ENCODE assay signal across 8 cellular contexts in genomic region chr14:32560213-32560857, GRCh38.
DNase-seq lines count a peak whose midpoint lies in the region; ATAC-seq and TF ChIP-seq lines count a peak whose summit lies in the region.

No MANE protein-coding gene starts in this region.

- CTCF ChIA-PET in CD8-positive, alpha-beta T cell (lab: Charles Lee) = interaction anchor here (1.1 to 2.4 kb wide), 2 partner anchors 10 to 16 kb away, joined by 3 to 6 read pairs; no protein-coding TSS in a partner anchor

- H3K9me3 ChIP-seq in CD8-positive, alpha-beta T cell (ENCODE audit: low read length) = no peaks in the 10 kb centered on the region
- H3K9me3 ChIP-seq in parathyroid adenoma (ENCODE audit: control insufficient read depth, low read length) = no peaks in the 10 kb centered on the region

- peak in 1 of 7 experiments; percentile 0 for DNase-seq in CD8-positive, alpha-beta T cell
- DNase-seq in NCI-H69 (lab: John Stamatoyannopoulos, UW) = peak; percentile 79
- peak in 1 of 2 donors; percentile 20 for DNase-seq in activated naive CD4-positive, alpha-beta T cell treated with anti-CD3 and anti-CD28 coated beads, Interleukin-2, amount 50 U/mL, for 72 hours (ENCODE audit: low spot score in 2 of 2)
- DNase-seq in glutamatergic neuron = peak; percentile 49

- no peak overlapping the region for H2AFZ ChIP-seq in parathyroid adenoma

- H3K27me3 Mint-ChIP-seq in CD8-positive, alpha-beta T cell (ENCODE audit: low read depth) = no peaks in the 10 kb centered on the region
- peaks cover 6% of the 10 kb centered on the region for H3K27me3 Mint-ChIP-seq in glutamatergic neuron (ENCODE audit: unreplicated experiment)
- no peaks in the 10 kb centered on the region for H3K27me3 Mint-ChIP-seq in stimulated activated memory B cell treated with anti-CD40 and anti-IgM and Interleukin-4, amounts not matched to agents 10 μg/mL and 1 μg/mL and 100 μg/mL, for 72 hours

- POLR2A ChIA-PET in CD8-positive, alpha-beta T cell (lab: Charles Lee) = no interaction called here

- no peak overlapping the region for H3K9ac ChIP-seq in parathyroid adenoma

- intact Hi-C loops in CD8-positive, alpha-beta T cell (cut with DNase I, micrococcal nuclease) = loop anchor here (5.0 kb wide), 2 partner anchors 633 to 1053 kb away; no protein-coding TSS in a partner anchor

- no peaks in the 10 kb centered on the region for H3K36me3 ChIP-seq in CD8-positive, alpha-beta T cell (ENCODE audit: insufficient read depth, low read length)
- no peaks in the 10 kb centered on the region for H3K36me3 ChIP-seq in parathyroid adenoma (ENCODE audit: control insufficient read depth, insufficient read depth, low read length)

- no peaks in the 10 kb centered on the region for H3K79me2 ChIP-seq in parathyroid adenoma

- H3K4me1 Mint-ChIP-seq in CD8-positive, alpha-beta T cell (ENCODE audit: low read depth) = peaks cover 12% of the 10 kb centered on the region
- no peaks in the 10 kb centered on the region for H3K4me1 Mint-ChIP-seq in glutamatergic neuron (ENCODE audit: low read depth, unreplicated experiment)
- no peaks in the 10 kb centered on the region for H3K4me1 Mint-ChIP-seq in stimulated activated memory B cell treated with anti-CD40 and anti-IgM and Interleukin-4, amounts not matched to agents 10 μg/mL and 1 μg/mL and 100 μg/mL, for 72 hours

- H3K9me3 Mint-ChIP-seq in CD8-positive, alpha-beta T cell = no peaks in the 10 kb centered on the region
- no peaks in the 10 kb centered on the region for H3K9me3 Mint-ChIP-seq in activated naive CD4-positive, alpha-beta T cell treated with anti-CD3 and anti-CD28 coated beads, Interleukin-2, amount 50 U/mL, for 72 hours
- H3K9me3 Mint-ChIP-seq in glutamatergic neuron (ENCODE audit: unreplicated experiment) = peaks cover 9% of the 10 kb centered on the region
- H3K9me3 Mint-ChIP-seq in stimulated activated memory B cell treated with anti-CD40 and anti-IgM and Interleukin-4, amounts not matched to agents 10 μg/mL and 1 μg/mL and 100 μg/mL, for 72 hours = peaks cover 3% of the 10 kb centered on the region

- H3K27ac Mint-ChIP-seq in CD8-positive, alpha-beta T cell = no peak overlapping the region
- H3K27ac Mint-ChIP-seq in activated naive CD4-positive, alpha-beta T cell treated with anti-CD3 and anti-CD28 coated beads, Interleukin-2, amount 50 U/mL, for 72 hours = no peak overlapping the region
- no peak overlapping the region for H3K27ac Mint-ChIP-seq in glutamatergic neuron (ENCODE audit: unreplicated experiment)
- H3K27ac Mint-ChIP-seq in stimulated activated memory B cell treated with anti-CD40 and anti-IgM and Interleukin-4, amounts not matched to agents 10 μg/mL and 1 μg/mL and 100 μg/mL, for 72 hours = no peak overlapping the region

- no peak overlapping the region for H3K4me3 Mint-ChIP-seq in CD8-positive, alpha-beta T cell
- no peak overlapping the region for H3K4me3 Mint-ChIP-seq in glutamatergic neuron (ENCODE audit: unreplicated experiment)
- H3K4me3 Mint-ChIP-seq in stimulated activated memory B cell treated with anti-CD40 and anti-IgM and Interleukin-4, amounts not matched to agents 10 μg/mL and 1 μg/mL and 100 μg/mL, for 72 hours = no peak overlapping the region

- ATAC-seq in CD8-positive, alpha-beta T cell = no peak
- ATAC-seq in GM19043 (IDR thresholded peaks at IDR 0.05; ENCODE audit: low read depth, unreplicated experiment) (peak; percentile 72), HG03565 (IDR thresholded peaks at IDR 0.05; ENCODE audit: unreplicated experiment) (peak; percentile 70)
- peak; percentile 62 for ATAC-seq in activated naive CD4-positive, alpha-beta T cell treated with anti-CD3 and anti-CD28 coated beads, Interleukin-2, amount 50 U/mL, for 72 hours
- ATAC-seq in stimulated activated memory B cell treated with anti-CD40 and anti-IgM and Interleukin-4, amounts not matched to agents 10 μg/mL and 1 μg/mL and 100 μg/mL, for 72 hours = no peak

- TF ChIP-seq CTCF in CD8-positive, alpha-beta T cell (IDR thresholded peaks at IDR 0.05) = peak; percentile 50
- TF ChIP-seq CTCF in glutamatergic neuron (IDR thresholded peaks at IDR 0.05; ENCODE audit: partially characterized antibody, unreplicated experiment) (peak; percentile 79), parathyroid adenoma (IDR thresholded peaks at IDR 0.05) (peak; percentile 72)

- no peaks in the 10 kb centered on the region for H3K4me1 ChIP-seq in CD8-positive, alpha-beta T cell (ENCODE audit: insufficient read depth, low read length)
- H3K4me1 ChIP-seq in parathyroid adenoma = peaks cover 2% of the 10 kb centered on the region

- no peaks in the 10 kb centered on the region for H3K36me3 Mint-ChIP-seq in CD8-positive, alpha-beta T cell
- H3K36me3 Mint-ChIP-seq in activated naive CD4-positive, alpha-beta T cell treated with anti-CD3 and anti-CD28 coated beads, Interleukin-2, amount 50 U/mL, for 72 hours = no peaks in the 10 kb centered on the region
- H3K36me3 Mint-ChIP-seq in glutamatergic neuron (ENCODE audit: unreplicated experiment) = peaks cover 4% of the 10 kb centered on the region
- no peaks in the 10 kb centered on the region for H3K36me3 Mint-ChIP-seq in stimulated activated memory B cell treated with anti-CD40 and anti-IgM and Interleukin-4, amounts not matched to agents 10 μg/mL and 1 μg/mL and 100 μg/mL, for 72 hours

- H3K4me2 ChIP-seq in parathyroid adenoma (ENCODE audit: low read length) = no peak overlapping the region

- no peak overlapping the region for H3K4me3 ChIP-seq in CD8-positive, alpha-beta T cell (ENCODE audit: low read depth, low read length)
- no peak overlapping the region for H3K4me3 ChIP-seq in parathyroid adenoma (ENCODE audit: low read depth, low read length)

- no peak overlapping the region for H3K27ac ChIP-seq in CD8-positive, alpha-beta T cell (ENCODE audit: low read depth, low read length)
- H3K27ac ChIP-seq in parathyroid adenoma = no peak overlapping the region

- H3K27me3 ChIP-seq in CD8-positive, alpha-beta T cell (ENCODE audit: insufficient read depth, low read length) = no peaks in the 10 kb centered on the region
- H3K27me3 ChIP-seq in parathyroid adenoma (ENCODE audit: control insufficient read depth, insufficient read depth, low read length) = no peaks in the 10 kb centered on the region

Comparison
In these comparisons a context has a peak if more than half of its experiments do, and no peak if none do; other contexts are left out.
1. ATAC-seq: peak in GM19043 (single experiment), HG03565 (single experiment) and activated naive CD4-positive, alpha-beta T cell treated with anti-CD3 and anti-CD28 coated beads, Interleukin-2, amount 50 U/mL, for 72 hours (2 of 2); none in CD8-positive, alpha-beta T cell (single experiment) and stimulated activated memory B cell treated with anti-CD40 and anti-IgM and Interleukin-4, amounts not matched to agents 10 μg/mL and 1 μg/mL and 100 μg/mL, for 72 hours (single experiment).
2. Peak in every context shown above with its lines, with median percentiles within 50 percentile points of each other: CTCF ChIP-seq.